In the genomic region with DNA sequence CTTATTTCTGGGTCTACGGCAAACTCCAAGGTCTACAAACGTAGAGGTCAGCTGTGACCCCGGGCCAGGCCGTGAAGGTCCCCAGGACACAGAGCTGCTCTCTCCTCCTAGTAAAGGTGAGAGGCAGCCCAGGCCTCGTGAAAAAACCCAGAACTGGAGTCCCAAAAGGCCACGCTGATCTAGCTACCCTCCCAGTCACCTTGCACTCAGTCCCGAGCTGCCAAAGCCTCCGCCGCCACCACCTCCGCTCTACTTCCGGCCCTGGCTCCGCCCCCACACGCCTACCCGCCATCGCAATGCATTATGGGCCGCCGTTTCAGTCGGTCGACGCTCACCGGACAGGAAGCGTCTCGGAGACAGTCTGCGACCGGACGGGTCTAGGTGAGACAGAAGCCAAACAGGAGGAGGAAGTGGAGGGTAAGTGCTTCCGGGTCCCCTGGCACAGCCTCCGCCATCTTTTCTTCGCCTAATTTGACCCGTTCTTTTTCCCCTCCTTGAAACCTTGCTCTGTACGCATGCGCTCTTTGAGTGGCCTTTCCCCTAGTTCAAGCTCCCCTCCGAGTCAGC, we compare ENCODE assay signal across 8 cellular contexts. TPM values are rescaled to one million over a fixed set of nuclear protein-coding genes. Genes with fewer than 3 reads are reported as not detected.
A peak's percentile ranks its signal among the peaks of the same experiment; 100 is the strongest.
DNase-seq lines count a peak whose midpoint lies in the region; ATAC-seq, FAIRE-seq and TF ChIP-seq lines count a peak whose summit lies in the region.

A gene with protein sequence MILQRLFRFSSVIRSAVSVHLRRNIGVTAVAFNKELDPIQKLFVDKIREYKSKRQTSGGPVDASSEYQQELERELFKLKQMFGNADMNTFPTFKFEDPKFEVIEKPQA (minus strand): TSS at position 251 of the 567 bp plus-strand sequence. CDS start 5,110 bp downstream, outside the sequence.
A gene (plus strand): TSS at position 319 of the 567 bp plus-strand sequence. CDS start 6,627 bp downstream, outside the sequence.

- H3K4me3 ChIP-seq in adrenal gland (peak within 1 kb of the TSS; percentile 45 to 79 (median 71)), heart right ventricle (peak within 1 kb of the TSS; percentile 74 to 98 (median 92)), upper lobe of left lung (peak within 1 kb of the TSS; percentile 75 to 98 (median 88))

- peak in 1 of 4 donors; percentile 46 for TF ChIP-seq EP300 in upper lobe of left lung (IDR thresholded peaks at IDR 0.05)

- TF ChIP-seq CTCF in adrenal gland (IDR thresholded peaks at IDR 0.05) (no peak), heart right ventricle (IDR thresholded peaks at IDR 0.05) (no peak), upper lobe of left lung (IDR thresholded peaks at IDR 0.05) (no peak)

- ATAC-seq in HG02852 (IDR thresholded peaks at IDR 0.05; ENCODE audit: unreplicated experiment) (peak; percentile 85), heart right ventricle (peak; percentile 93 to 97 (median 96)), upper lobe of left lung (ENCODE audit: low FRiP score in 2 of 2) (peak; percentile 97 to 100)

- H3K9me3 ChIP-seq in adrenal gland (replicated peaks in 1 of 3) (no peaks in the 10 kb centered on the region), heart right ventricle (no peaks in the 10 kb centered on the region), upper lobe of left lung (no peaks in the 10 kb centered on the region)

- peak within 1 kb of the TSS; percentile 90 to 100 (median 99) for H3K27ac ChIP-seq in adrenal gland
- peak within 1 kb of the TSS; percentile 97 to 100 (median 99) for H3K27ac ChIP-seq in heart right ventricle
- peak within 1 kb of the TSS; percentile 93 to 100 (median 99) for H3K27ac ChIP-seq in upper lobe of left lung

- 0 to 1% (median 0%) methylated on average over 29 to 33 of the region's 33 CpGs for WGBS in adrenal gland, 4 donors
- WGBS in heart right ventricle, 2 donors, result 1% methylated on average over 33 of the region's 33 CpGs
- 0% methylated on average over 27 to 32 of the region's 33 CpGs for WGBS in upper lobe of left lung, 2 donors

- peak; percentile 95 for TF ChIP-seq POLR2A in GM12892 (IDR thresholded peaks at IDR 0.05; ENCODE audit: low read depth, low read length)
- TF ChIP-seq POLR2A in adrenal gland (IDR thresholded peaks at IDR 0.05), result peak; percentile 50 to 91
- peak in 3 of 4 donors; percentile 63 to 85 (median 71) for TF ChIP-seq POLR2A in upper lobe of left lung (IDR thresholded peaks at IDR 0.05)

- H3K4me1 ChIP-seq in adrenal gland (replicated peaks in 1 of 2), result peaks cover 30 to 51% of the 10 kb centered on the region in 2 donors
- H3K4me1 ChIP-seq in heart right ventricle, result peaks cover 8 to 73% (median 52%) of the 10 kb centered on the region in 9 donors
- peaks cover 24 to 40% (median 30%) of the 10 kb centered on the region in 4 donors for H3K4me1 ChIP-seq in upper lobe of left lung

- no peaks in the 10 kb centered on the region for H3K36me3 ChIP-seq in adrenal gland (replicated peaks in 1 of 2)
- H3K36me3 ChIP-seq in heart right ventricle, result peaks cover 0 to 20% (median 2%) of the 10 kb centered on the region in 9 donors
- H3K36me3 ChIP-seq in upper lobe of left lung, result peaks cover 0 to 5% (median 2%) of the 10 kb centered on the region in 4 donors

- no peaks in the 10 kb centered on the region for H3K27me3 ChIP-seq in adrenal gland
- H3K27me3 ChIP-seq in heart right ventricle, result no peaks in the 10 kb centered on the region
- no peaks in the 10 kb centered on the region for H3K27me3 ChIP-seq in upper lobe of left lung

- intact Hi-C loops in adrenal gland (cut with DNase I), result no loop called here
- intact Hi-C loops in heart right ventricle (cut with DNase I), result loop anchor here in 1 of 10 donors (10.0 kb wide), 1 partner anchor 130 kb away; a partner anchor contains a TSS
- intact Hi-C loops in posterior cingulate gyrus (cut with DNase I), result loop anchor here (1.0 to 10.0 kb wide), 2 partner anchors 127 to 440 kb away; a partner anchor contains a TSS

- peak; percentile 99 for FAIRE-seq in GM12892 (lab: Jason Lieb, UNC)

- DNase-seq in GM12892 (ENCODE audit: insufficient read length), result peak; percentile 66
- peak; percentile 96 for DNase-seq in NCI-H146 (lab: John Stamatoyannopoulos, UW)
- peak; percentile 94 to 99 (median 96) for DNase-seq in T-helper 1 cell
- DNase-seq in adrenal gland, result peak; percentile 95 to 99 (median 98)
- peak; percentile 97 for DNase-seq in heart right ventricle
- DNase-seq in posterior cingulate gyrus, result peak; percentile 94 to 99 (median 96)
- DNase-seq in upper lobe of left lung, result peak; percentile 97 to 98

RNA-seq across cellular contexts. Expression of the first gene that starts in this region (rescaled TPM):
- 343 TPM for polyA plus RNA-seq in GM12892 (2012; ENCODE audit: missing spikeins)
- 100 to 1,000 TPM in 7 of 8 donors, 10 to 100 TPM in 1; 88.5 to 245 (median 176) TPM for total RNA-seq in adrenal gland
- polyA plus RNA-seq in adrenal gland, result 100 to 1,000 TPM; 198 to 552 (median 296) TPM
- total RNA-seq in heart right ventricle, result 100 to 1,000 TPM; 537 to 965 (median 854) TPM
- 100 to 1,000 TPM; 596 to 726 TPM for polyA plus RNA-seq in heart right ventricle
- 10 to 100 TPM; 26.2 to 87.3 (median 64.1) TPM for total RNA-seq in upper lobe of left lung

RNA-seq across cellular contexts. Expression of the second gene that starts in this region (rescaled TPM):
- 15.2 TPM for polyA plus RNA-seq in GM12892 (2012; ENCODE audit: missing spikeins)
- total RNA-seq in adrenal gland (10 to 100 TPM; 15.3 to 33.0 (median 22.2) TPM), heart right ventricle (10 to 100 TPM; 11.0 to 18.4 (median 14.1) TPM), upper lobe of left lung (10 to 100 TPM in 5 of 6 donors, 1 to 10 TPM in 1; 10.0 to 31.6 (median 18.6) TPM)
- polyA plus RNA-seq in adrenal gland (10 to 100 TPM in 1 of 3 donors, 1 to 10 TPM in 2; 7.2 to 21.0 (median 9.0) TPM), heart right ventricle (10 to 100 TPM in 1 of 2 donors, 1 to 10 TPM in 1; 5.1 to 11.0 TPM)

Comparison
In these comparisons a context has a peak if more than half of its experiments do, and no peak if none do; other contexts are left out.
1. Peak in every context shown above with its lines: DNase-seq, ATAC-seq, H3K4me3 ChIP-seq and H3K27ac ChIP-seq.